4 cellular contexts compared by ENCODE assay signal in genomic region chr1:16936580-16936979, GRCh38. TPM values are rescaled to one million over a fixed set of nuclear protein-coding genes. Genes with fewer than 3 reads are reported as not detected.
"Had no signal": no experiment of that assay in that cellular context is flagged by ENCODE, and none has a peak within 500 bp of the region (broad histone marks: within the 10 kb centered on the region; RNA-seq: fewer than 3 reads in every experiment).

No MANE protein-coding gene starts in this region.

RNA-seq across cellular contexts. Expression of gene RNU1-2, which starts 40.8 kb away (rescaled TPM):
- polyA plus RNA-seq: heart right ventricle, lung, mammary epithelial cell had no signal

RNA-seq across cellular contexts. Expression of gene MFAP2, which starts 43.8 kb away (rescaled TPM):
- total RNA-seq: mononuclear cell had no signal
